21 cellular contexts compared by ENCODE assay signal in the genomic region with DNA sequence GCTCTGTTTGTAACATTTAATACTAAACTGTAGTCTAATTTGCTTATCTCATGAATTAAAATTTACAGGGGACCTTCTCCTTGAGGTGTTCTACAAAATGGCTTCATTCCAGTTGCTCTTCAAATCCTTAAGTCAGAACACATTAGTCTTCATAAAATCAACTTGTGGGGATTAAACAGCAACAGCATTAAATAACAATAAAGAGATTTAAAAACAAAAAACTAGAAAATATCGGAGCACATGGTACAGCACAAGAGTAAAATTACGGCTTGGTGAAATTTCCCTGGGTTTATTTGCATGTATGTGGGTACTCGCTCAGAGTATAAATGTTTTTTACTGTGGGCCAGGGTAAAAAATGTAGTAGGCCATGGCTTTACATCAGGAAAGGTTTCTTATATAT. TPM values are rescaled to one million over a fixed set of nuclear protein-coding genes. Genes with fewer than 3 reads are reported as not detected.
DNase-seq lines count a peak whose midpoint lies in the region; ATAC-seq and TF ChIP-seq lines count a peak whose summit lies in the region.
"Had no signal": no experiment of that assay in that cellular context is flagged by ENCODE, and none has a peak within 500 bp of the region (broad histone marks: within the 10 kb centered on the region; RNA-seq: fewer than 3 reads in every experiment).

No MANE protein-coding gene starts in this region.

- no peak for ATAC-seq in psoas muscle
- ATAC-seq in GM18517 (IDR thresholded peaks at IDR 0.05; ENCODE audit: unreplicated experiment), result no peak
- no peak for ATAC-seq in stimulated activated effector memory CD8-positive, alpha-beta T cell treated with anti-CD3 and anti-CD28 coated beads, Interleukin-12 subunit alpha, Interleukin-12 subunit beta, amount 100 ng/mL, for 72 hours
- ATAC-seq: A549 had no signal

- POLR2A ChIA-PET in HEK293 (lab: Yijun Ruan, JAX), result no interaction called here

- H3K9me3 Mint-ChIP-seq in stimulated activated effector memory CD8-positive, alpha-beta T cell treated with anti-CD3 and anti-CD28 coated beads, Interleukin-12 subunit alpha, Interleukin-12 subunit beta, amount 100 ng/mL, for 72 hours, result no peaks in the 10 kb centered on the region
- H3K9me3 Mint-ChIP-seq: CD4-positive, alpha-beta T cell; CD8-positive, alpha-beta memory T cell had no signal

- CTCF ChIA-PET in HEK293 (lab: Yijun Ruan, JAX), result interaction anchor here (0.5 to 2.8 kb wide), 4 partner anchors 20 to 423 kb away, joined by 3 to 12 read pairs (median 4); no protein-coding TSS in a partner anchor

- peak; percentile 31 for DNase-seq in NCI-H526 treated with DMSO at 0.1 percent for 48 hours (lab: John Stamatoyannopoulos, UW)
- no peak for DNase-seq in psoas muscle
- no peak for DNase-seq in SHP77 (lab: John Stamatoyannopoulos, UW)
- DNase-seq in stimulated activated effector memory CD8-positive, alpha-beta T cell treated with anti-CD3 and anti-CD28 coated beads, Interleukin-12 subunit alpha, Interleukin-12 subunit beta, amount 100 ng/mL, for 72 hours (ENCODE audit: low spot score in 2 of 2), result no peak
- DNase-seq: 8988T; ACHN; BE2C; CD4-positive, alpha-beta T cell; CD8-positive, alpha-beta memory T cell; DMS 273 treated with DMSO at 0.1 percent for 48 hours; DMS53; DMS79 treated with DMSO at 0.1 percent for 48 hours; GF-D8; GOT3 had no signal

- H3K4me3 ChIP-seq in HEK293 (ENCODE audit: low read depth, low read length) (no peak overlapping the region), psoas muscle (no peak overlapping the region)
- H3K4me3 ChIP-seq: A549; BLaER1 treated with 17β-estradiol and CSF1 and Interleukin-3, amounts not matched to agents 10 nM and 100 nM; HAP-1 had no signal

- H3K27ac ChIP-seq in HEK293 (ENCODE audit: extremely low read depth, low read depth, low read length) (no peak overlapping the region), psoas muscle (peak overlapping the region; percentile 61), temporal lobe (ENCODE audit: low read depth, low read length) (peak overlapping the region; percentile 66)
- H3K27ac ChIP-seq: A549 had no signal

- peaks cover 5% of the 10 kb centered on the region for H3K4me1 Mint-ChIP-seq in stimulated activated effector memory CD8-positive, alpha-beta T cell treated with anti-CD3 and anti-CD28 coated beads, Interleukin-12 subunit alpha, Interleukin-12 subunit beta, amount 100 ng/mL, for 72 hours
- H3K4me1 Mint-ChIP-seq: CD8-positive, alpha-beta memory T cell had no signal

- H3K36me3 ChIP-seq in HEK293 (ENCODE audit: control insufficient read depth in 2 of 2, insufficient read depth in 1 of 2, low read length in 2 of 2), result no peaks in the 10 kb centered on the region
- H3K36me3 ChIP-seq in psoas muscle (ENCODE audit: insufficient read depth in 1 of 2, low read depth in 1 of 2), result no peaks in the 10 kb centered on the region
- H3K36me3 ChIP-seq: BE2C, HAP-1 had no signal

- H3K36me3 Mint-ChIP-seq in stimulated activated effector memory CD8-positive, alpha-beta T cell treated with anti-CD3 and anti-CD28 coated beads, Interleukin-12 subunit alpha, Interleukin-12 subunit beta, amount 100 ng/mL, for 72 hours, result no peaks in the 10 kb centered on the region
- H3K36me3 Mint-ChIP-seq: CD8-positive, alpha-beta memory T cell had no signal

- no peak overlapping the region for H3K4me3 Mint-ChIP-seq in stimulated activated effector memory CD8-positive, alpha-beta T cell treated with anti-CD3 and anti-CD28 coated beads, Interleukin-12 subunit alpha, Interleukin-12 subunit beta, amount 100 ng/mL, for 72 hours
- H3K4me3 Mint-ChIP-seq: CD14-positive monocyte; CD4-positive, alpha-beta T cell; CD8-positive, alpha-beta memory T cell had no signal

- TF ChIP-seq CTCF in HEK293 (tag by site-specific recombination; IDR thresholded peaks at IDR 0.05) (no peak), psoas muscle (IDR thresholded peaks at IDR 0.05) (no peak)

- no peak overlapping the region for H3K27ac Mint-ChIP-seq in stimulated activated effector memory CD8-positive, alpha-beta T cell treated with anti-CD3 and anti-CD28 coated beads, Interleukin-12 subunit alpha, Interleukin-12 subunit beta, amount 100 ng/mL, for 72 hours
- H3K27ac Mint-ChIP-seq: CD4-positive, alpha-beta T cell had no signal

- H3K27me3 ChIP-seq in psoas muscle (ENCODE audit: insufficient read depth in 3 of 3, low read length in 2 of 3), result no peaks in the 10 kb centered on the region
- H3K27me3 ChIP-seq: BE2C; BLaER1 treated with 17β-estradiol and CSF1 and Interleukin-3, amounts not matched to agents 10 nM and 100 nM had no signal

- H3K4me1 ChIP-seq in HEK293 (ENCODE audit: control insufficient read depth, insufficient read depth, low read length) (no peaks in the 10 kb centered on the region), psoas muscle (peaks cover 36% of the 10 kb centered on the region)
- H3K4me1 ChIP-seq: A549, BE2C had no signal

- 92 to 98% (median 96%) methylated on average over 3 of the region's 3 CpGs for WGBS in psoas muscle, 3 donors

- H3K9me3 ChIP-seq in HEK293 (ENCODE audit: control insufficient read depth, insufficient read depth, low read depth, low read length) (no peaks in the 10 kb centered on the region), psoas muscle (no peaks in the 10 kb centered on the region)
- H3K9me3 ChIP-seq: A549, BE2C, HAP-1 had no signal

- intact Hi-C loops in psoas muscle (cut with DNase I), result no loop called here

TF ChIP-seq in HEK293, 187 proteins besides CTCF, POLR2A, EP300 and RAD21:
- TF ChIP-seq, protein P1, sequence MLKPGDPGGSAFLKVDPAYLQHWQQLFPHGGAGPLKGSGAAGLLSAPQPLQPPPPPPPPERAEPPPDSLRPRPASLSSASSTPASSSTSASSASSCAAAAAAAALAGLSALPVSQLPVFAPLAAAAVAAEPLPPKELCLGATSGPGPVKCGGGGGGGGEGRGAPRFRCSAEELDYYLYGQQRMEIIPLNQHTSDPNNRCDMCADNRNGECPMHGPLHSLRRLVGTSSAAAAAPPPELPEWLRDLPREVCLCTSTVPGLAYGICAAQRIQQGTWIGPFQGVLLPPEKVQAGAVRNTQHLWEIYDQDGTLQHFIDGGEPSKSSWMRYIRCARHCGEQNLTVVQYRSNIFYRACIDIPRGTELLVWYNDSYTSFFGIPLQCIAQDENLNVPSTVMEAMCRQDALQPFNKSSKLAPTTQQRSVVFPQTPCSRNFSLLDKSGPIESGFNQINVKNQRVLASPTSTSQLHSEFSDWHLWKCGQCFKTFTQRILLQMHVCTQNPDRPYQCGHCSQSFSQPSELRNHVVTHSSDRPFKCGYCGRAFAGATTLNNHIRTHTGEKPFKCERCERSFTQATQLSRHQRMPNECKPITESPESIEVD (tag by site-specific recombination; IDR thresholded peaks at IDR 0.05), result peak; percentile 62
- TF ChIP-seq, protein P2, sequence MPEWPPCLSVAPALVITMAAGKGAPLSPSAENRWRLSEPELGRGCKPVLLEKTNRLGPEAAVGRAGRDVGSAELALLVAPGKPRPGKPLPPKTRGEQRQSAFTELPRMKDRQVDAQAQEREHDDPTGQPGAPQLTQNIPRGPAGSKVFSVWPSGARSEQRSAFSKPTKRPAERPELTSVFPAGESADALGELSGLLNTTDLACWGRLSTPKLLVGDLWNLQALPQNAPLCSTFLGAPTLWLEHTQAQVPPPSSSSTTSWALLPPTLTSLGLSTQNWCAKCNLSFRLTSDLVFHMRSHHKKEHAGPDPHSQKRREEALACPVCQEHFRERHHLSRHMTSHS (tag by site-specific recombination; IDR thresholded peaks at IDR 0.05), result no peak
- TF ChIP-seq ZNF146 (tag by site-specific recombination; IDR thresholded peaks at IDR 0.05) (no peak), ZNF549 (tag by site-specific recombination; IDR thresholded peaks at IDR 0.05) (no peak), IKZF3 (tag by site-specific recombination; IDR thresholded peaks at IDR 0.05) (no peak)

RNA-seq across cellular contexts. Expression of a gene that starts 12.0 kb away (rescaled TPM):
- total RNA-seq in psoas muscle (100 to 1,000 TPM; 105 to 148 (median 125) TPM), temporal lobe (60.2 TPM)
- 100 to 1,000 TPM in 1 of 3 donors, 10 to 100 TPM in 2; 34.8 to 163 (median 70.8) TPM for polyA plus RNA-seq in psoas muscle

RNA-seq across cellular contexts. Expression of a gene that starts 32.9 kb away (rescaled TPM):
- 1 to 10 TPM; 2.4 to 9.0 (median 4.6) TPM for total RNA-seq in psoas muscle
- polyA plus RNA-seq in psoas muscle, result 1 to 10 TPM; 1.2 to 2.3 (median 1.8) TPM
- total RNA-seq in temporal lobe, result 36.4 TPM

RNA-seq across cellular contexts. Expression of a gene that starts 47.5 kb away (rescaled TPM):
- total RNA-seq in psoas muscle (10 to 100 TPM; 11.5 to 21.6 (median 17.4) TPM), temporal lobe (42.8 TPM)
- polyA plus RNA-seq in psoas muscle, result 10 to 100 TPM; 10.0 to 20.7 (median 12.9) TPM
